ENCODE assay signal across 26 cellular contexts in genomic region chr1:185701650-185702049, GRCh38. TPM values are rescaled to one million over a fixed set of nuclear protein-coding genes. Genes with fewer than 3 reads are reported as not detected.
A peak's percentile ranks its signal among the peaks of the same experiment; 100 is the strongest.
DNase-seq lines count a peak whose midpoint lies in the region; ATAC-seq and TF ChIP-seq lines count a peak whose summit lies in the region.
"Had no signal": no experiment of that assay in that cellular context is flagged by ENCODE, and none has a peak within 500 bp of the region (broad histone marks: within the 10 kb centered on the region; RNA-seq: fewer than 3 reads in every experiment).

No MANE protein-coding gene starts in this region.

- H3K36me3 Mint-ChIP-seq in activated CD8-positive, alpha-beta memory T cell treated with anti-CD3 and anti-CD28 coated beads, Interleukin-2, amount 10 ng/mL, durations not matched to agents 7 days and 5 days = no peaks in the 10 kb centered on the region
- H3K36me3 Mint-ChIP-seq: CD4-positive, alpha-beta memory T cell had no signal

- peaks cover 6% of the 10 kb centered on the region for H3K4me1 ChIP-seq in parathyroid adenoma
- H3K4me1 ChIP-seq: Caco-2, SJSA1 had no signal

- ATAC-seq in activated CD8-positive, alpha-beta memory T cell treated with anti-CD3 and anti-CD28 coated beads, Interleukin-2, amount 10 ng/mL, durations not matched to agents 7 days and 5 days = peak; percentile 60
- peak; percentile 95 for ATAC-seq in SK-N-SH treated with all-trans-retinoic acid at 6 μM for 48 hours
- ATAC-seq: HepG2 had no signal

- no peak for TF ChIP-seq CTCF in parathyroid adenoma (IDR thresholded peaks at IDR 0.05)

- H3K9me3 Mint-ChIP-seq in activated CD8-positive, alpha-beta memory T cell treated with anti-CD3 and anti-CD28 coated beads, Interleukin-2, amount 10 ng/mL, durations not matched to agents 7 days and 5 days (ENCODE audit: low read depth) = no peaks in the 10 kb centered on the region
- H3K9me3 Mint-ChIP-seq: CD4-positive, alpha-beta memory T cell had no signal

- no peaks in the 10 kb centered on the region for H3K79me2 ChIP-seq in parathyroid adenoma

- H3K27me3 ChIP-seq in parathyroid adenoma (ENCODE audit: control insufficient read depth, insufficient read depth, low read length) = no peaks in the 10 kb centered on the region
- H3K27me3 ChIP-seq: SJSA1 had no signal

- H3K4me3 ChIP-seq in parathyroid adenoma (ENCODE audit: low read depth, low read length) = no peak overlapping the region
- H3K4me3 ChIP-seq: GM23248, SJSA1 had no signal

- H3K9me3 ChIP-seq in parathyroid adenoma (ENCODE audit: control insufficient read depth, low read length) = no peaks in the 10 kb centered on the region
- H3K9me3 ChIP-seq: Caco-2, SJSA1 had no signal

- DNase-seq in activated CD8-positive, alpha-beta memory T cell treated with anti-CD3 and anti-CD28 coated beads, Interleukin-2, amount 10 ng/mL, durations not matched to agents 7 days and 5 days = no peak
- no peak for DNase-seq in activated CD8-positive, alpha-beta memory T cell treated with anti-CD3 and anti-CD28 coated beads, Interleukin-2, amount 50 U/mL, for 4 hours
- no peak for DNase-seq in NOMO-1 (lab: John Stamatoyannopoulos, UW; ENCODE audit: unreplicated experiment in 2 of 2)
- DNase-seq in islet precursor cell = no peak
- DNase-seq in occipital lobe (lab: John Stamatoyannopoulos, UW) = no peak
- DNase-seq: AML-193; C1 segment of cervical spinal cord; Caco-2; CD4-positive, alpha-beta memory T cell; GM23248; H9; Karpas-422; MV-4-11; NCI-H1105; NCI-H1436 treated with DMSO at 0.1 percent for 48 hours; NCI-H187 treated with DMSO at 0.1 percent for 48 hours; NCI-H446; NCI-H524 treated with DMSO at 0.1 percent for 48 hours; NCI-H82; NK-92 treated with Interleukin-12 subunit alpha and Interleukin-12 subunit beta, amount 100 ng/mL, for 24 hours; Right ventricle myocardium superior; RPMI8226 had no signal

- peaks cover 17% of the 10 kb centered on the region for H3K27me3 Mint-ChIP-seq in activated CD8-positive, alpha-beta memory T cell treated with anti-CD3 and anti-CD28 coated beads, Interleukin-2, amount 10 ng/mL, durations not matched to agents 7 days and 5 days

- no peaks in the 10 kb centered on the region for H3K36me3 ChIP-seq in parathyroid adenoma (ENCODE audit: control insufficient read depth, insufficient read depth, low read length)
- H3K36me3 ChIP-seq: SJSA1 had no signal

- no peak overlapping the region for H2AFZ ChIP-seq in parathyroid adenoma
- H2AFZ ChIP-seq: GM23248 had no signal

- H3K27ac Mint-ChIP-seq in activated CD8-positive, alpha-beta memory T cell treated with anti-CD3 and anti-CD28 coated beads, Interleukin-2, amount 10 ng/mL, durations not matched to agents 7 days and 5 days = no peak overlapping the region
- H3K27ac Mint-ChIP-seq: H9 had no signal

- H3K4me1 Mint-ChIP-seq in activated CD8-positive, alpha-beta memory T cell treated with anti-CD3 and anti-CD28 coated beads, Interleukin-2, amount 10 ng/mL, durations not matched to agents 7 days and 5 days = peaks cover 13% of the 10 kb centered on the region

- no peak overlapping the region for H3K9ac ChIP-seq in parathyroid adenoma
- H3K9ac ChIP-seq: GM23248 had no signal

- H3K4me3 Mint-ChIP-seq in activated CD8-positive, alpha-beta memory T cell treated with anti-CD3 and anti-CD28 coated beads, Interleukin-2, amount 10 ng/mL, durations not matched to agents 7 days and 5 days = no peak overlapping the region
- H3K4me3 Mint-ChIP-seq: H9 had no signal

- CTCF ChIA-PET in activated CD8-positive, alpha-beta memory T cell treated with anti-CD3 and anti-CD28 coated beads, Interleukin-2, amount 10 ng/mL, durations not matched to agents 7 days and 5 days (lab: Charles Lee) = no interaction called here

- H3K4me2 ChIP-seq in parathyroid adenoma (ENCODE audit: low read length) = peak overlapping the region; percentile 29

- H3K27ac ChIP-seq in parathyroid adenoma = no peak overlapping the region
- H3K27ac ChIP-seq: GM23248, SJSA1 had no signal

TF ChIP-seq in SK-N-SH treated with all-trans-retinoic acid at 6 μM for 48 hours, 23 proteins besides CTCF, POLR2A, EP300 and RAD21:
- TF ChIP-seq RARB (CRISPR knock-in tag; IDR thresholded peaks at IDR 0.05) (peak; percentile 59; the same call in 1 of the 2 replicates), ZFP30 (CRISPR knock-in tag; IDR thresholded peaks at IDR 0.05) (no peak), TOX (CRISPR knock-in tag; IDR thresholded peaks at IDR 0.05; ENCODE audit: borderline replicate concordance) (peak; percentile 93)

RNA-seq across cellular contexts. Expression of gene HMCN1, which starts 32.5 kb away (rescaled TPM):
- under 1 TPM; 0.06 to 0.28 TPM for total RNA-seq in activated CD8-positive, alpha-beta memory T cell treated with anti-CD3 and anti-CD28 coated beads, Interleukin-2, amount 10 ng/mL, durations not matched to agents 7 days and 5 days
- 2.0 TPM for total RNA-seq in occipital lobe
- total RNA-seq: HepG2 had no signal
